In the genomic region with DNA sequence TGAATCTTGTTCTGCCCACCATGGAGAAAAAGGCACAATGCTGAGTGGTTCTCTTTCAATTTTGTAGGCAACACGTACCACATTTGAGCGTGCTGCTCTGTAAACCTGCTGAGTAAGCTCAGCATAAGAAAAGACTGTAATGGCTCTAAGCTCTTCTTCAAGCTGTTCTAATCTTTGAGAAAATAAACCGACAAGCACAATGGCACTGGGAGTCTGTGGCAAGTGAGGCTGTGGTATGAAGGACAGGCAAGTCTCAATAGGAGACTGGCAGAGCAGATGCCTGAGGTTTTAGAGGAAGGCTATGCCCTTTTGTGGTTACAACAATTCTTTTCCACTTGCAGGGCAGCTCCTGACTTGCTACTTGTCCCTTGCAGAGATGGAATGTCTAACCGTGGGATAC, we compare ENCODE assay signal across 16 cellular contexts.
DNase-seq lines count a peak whose midpoint lies in the region; ATAC-seq and TF ChIP-seq lines count a peak whose summit lies in the region.
"Had no signal": no experiment of that assay in that cellular context is flagged by ENCODE, and none has a peak within 500 bp of the region (broad histone marks: within the 10 kb centered on the region; RNA-seq: fewer than 3 reads in every experiment).

No MANE protein-coding gene starts in this region.

- H3K4me2 ChIP-seq in PC-3 (ENCODE audit: low read length) (no peak overlapping the region), mesenchymal stem cell (ENCODE audit: low read length, poor library complexity, severe bottlenecking) (no peak overlapping the region)
- H3K4me2 ChIP-seq: BLaER1 had no signal

- H3K27me3 ChIP-seq in HUES64 (ENCODE audit: insufficient read depth, low read length) (no peaks in the 10 kb centered on the region), skeletal muscle tissue (ENCODE audit: control insufficient read depth in 3 of 3, insufficient read depth in 3 of 3, low read length in 3 of 3) (no peaks in the 10 kb centered on the region), PC-3 (ENCODE audit: low read length) (peaks cover 40% of the 10 kb centered on the region), mesenchymal stem cell (ENCODE audit: control insufficient read depth in 1 of 2, insufficient read depth in 1 of 2, low read length in 2 of 2) (peaks cover 0 to 9% of the 10 kb centered on the region in 2 experiments)
- H3K27me3 ChIP-seq: BLaER1, MG63 had no signal

- no peaks in the 10 kb centered on the region for H3K36me3 ChIP-seq in HUES64 (ENCODE audit: insufficient read depth, low read length)
- H3K36me3 ChIP-seq in skeletal muscle tissue (ENCODE audit: control insufficient read depth in 3 of 3, insufficient read depth in 3 of 3, low read length in 3 of 3), result peaks cover 4 to 8% (median 6%) of the 10 kb centered on the region in 3 donors
- no peaks in the 10 kb centered on the region for H3K36me3 ChIP-seq in PC-3 (ENCODE audit: low read depth, low read length)
- no peaks in the 10 kb centered on the region for H3K36me3 ChIP-seq in mesenchymal stem cell (ENCODE audit: control insufficient read depth in 1 of 2, insufficient read depth in 2 of 2, low read depth in 1 of 2, low read length in 2 of 2)
- H3K36me3 ChIP-seq: BLaER1, MG63 had no signal

- no peak overlapping the region for H2BK15ac ChIP-seq in mesenchymal stem cell (ENCODE audit: low read depth, poor library complexity, severe bottlenecking)

- no peak for TF ChIP-seq CTCF in PC-3 (conservative IDR thresholded peaks at IDR 0.05; ENCODE audit: low read depth, low read length)

- no peak overlapping the region for H3K18ac ChIP-seq in mesenchymal stem cell (ENCODE audit: low read depth in 1 of 2, low read length in 2 of 2)

- POLR2A ChIA-PET in PC-3 (lab: Charles Lee; ENCODE audit: unreplicated experiment), result no interaction called here

- intact Hi-C loops in PC-3 (cut with micrococcal nuclease), result no loop called here

- no peaks in the 10 kb centered on the region for H3F3A ChIP-seq in PC-3 (ENCODE audit: low read length, unreplicated experiment)

- no peak overlapping the region for H3K4ac ChIP-seq in mesenchymal stem cell (ENCODE audit: low read depth in 1 of 2, low read length in 2 of 2)

- H4K8ac ChIP-seq in mesenchymal stem cell (ENCODE audit: low read length), result no peak overlapping the region

- ATAC-seq in GM19455 (IDR thresholded peaks at IDR 0.05; ENCODE audit: unreplicated experiment) (no peak), PC-3 (no peak)

- H4K91ac ChIP-seq in mesenchymal stem cell (ENCODE audit: low read length), result no peak overlapping the region

- H2AFZ ChIP-seq in PC-3 (ENCODE audit: low read length), result no peak overlapping the region
- H2AFZ ChIP-seq in mesenchymal stem cell (ENCODE audit: low read depth, low read length), result no peak overlapping the region

- no peak overlapping the region for H2BK5ac ChIP-seq in mesenchymal stem cell (ENCODE audit: low read depth, low read length, poor library complexity, severe bottlenecking)

- 13% methylated on average over 4 of the region's 4 CpGs for WGBS in HUES64
- WGBS in mesenchymal stem cell, result 48% methylated on average over 4 of the region's 4 CpGs

- H3K79me1 ChIP-seq in mesenchymal stem cell (replicated peaks; ENCODE audit: low read length, poor library complexity, severe bottlenecking), result no peaks in the 10 kb centered on the region

- H3K27ac ChIP-seq in HUES64 (ENCODE audit: low read depth, low read length) (peak overlapping the region; percentile 50; the same call in 1 of the 2 replicates), skeletal muscle tissue (ENCODE audit: low read depth, low read length) (peak overlapping the region; percentile 65), PC-3 (ENCODE audit: low read length) (no peak overlapping the region), mesenchymal stem cell (ENCODE audit: low read length, poor library complexity, severe bottlenecking) (no peak overlapping the region)
- H3K27ac ChIP-seq: BLaER1 had no signal

- no peak overlapping the region for H2BK120ac ChIP-seq in mesenchymal stem cell (ENCODE audit: low read depth, low read length)

- H4K20me1 ChIP-seq in PC-3 (ENCODE audit: low read length), result no peaks in the 10 kb centered on the region
- H4K20me1 ChIP-seq: BLaER1 had no signal

- CTCF ChIA-PET in PC-3 (lab: Charles Lee), result no interaction called here

- no peak overlapping the region for H3K9ac ChIP-seq in HUES64 (ENCODE audit: low read depth, low read length)
- peak overlapping the region; percentile 45 to 54 (median 48) for H3K9ac ChIP-seq in skeletal muscle tissue (ENCODE audit: low read depth in 1 of 3, low read length in 3 of 3)
- H3K9ac ChIP-seq in PC-3 (ENCODE audit: low read length), result no peak overlapping the region
- no peak overlapping the region for H3K9ac ChIP-seq in mesenchymal stem cell (ENCODE audit: low read length)
- H3K9ac ChIP-seq: BLaER1 had no signal

- H3K4me1 ChIP-seq in HUES64 (ENCODE audit: insufficient read depth, low read length), result peaks cover 17% of the 10 kb centered on the region
- peaks cover 9 to 20% (median 17%) of the 10 kb centered on the region in 3 donors for H3K4me1 ChIP-seq in skeletal muscle tissue (ENCODE audit: control insufficient read depth in 3 of 3, insufficient read depth in 3 of 3, low read length in 3 of 3)
- no peaks in the 10 kb centered on the region for H3K4me1 ChIP-seq in PC-3 (ENCODE audit: insufficient read depth, low read length)
- H3K4me1 ChIP-seq in mesenchymal stem cell (ENCODE audit: control insufficient read depth, insufficient read depth, low read depth, low read length), result no peaks in the 10 kb centered on the region

- no peak overlapping the region for H3K14ac ChIP-seq in mesenchymal stem cell (ENCODE audit: low read length in 2 of 2)

- peaks cover 19% of the 10 kb centered on the region for H3K9me3 ChIP-seq in HUES64 (ENCODE audit: insufficient read depth, low read depth, low read length)
- H3K9me3 ChIP-seq in skeletal muscle tissue (ENCODE audit: control insufficient read depth in 3 of 3, low read length in 3 of 3), result no peaks in the 10 kb centered on the region
- H3K9me3 ChIP-seq in PC-3 (ENCODE audit: low read length), result no peaks in the 10 kb centered on the region
- peaks cover 7% of the 10 kb centered on the region for H3K9me3 ChIP-seq in mesenchymal stem cell (ENCODE audit: control insufficient read depth, low read length)
- H3K9me3 ChIP-seq: MG63 had no signal

- no peak overlapping the region for H3K4me3 ChIP-seq in HUES64 (ENCODE audit: low read length)
- H3K4me3 ChIP-seq in skeletal muscle tissue (ENCODE audit: low read length in 3 of 3), result peak overlapping the region; percentile 38 to 64 (median 60)
- H3K4me3 ChIP-seq in PC-3 (ENCODE audit: low read length), result no peak overlapping the region
- no peak overlapping the region for H3K4me3 ChIP-seq in mesenchymal stem cell (ENCODE audit: insufficient read depth in 1 of 2, low read depth in 1 of 2, low read length in 2 of 2)
- H3K4me3 ChIP-seq: BLaER1, MG63 had no signal

- no peaks in the 10 kb centered on the region for H3K79me2 ChIP-seq in PC-3 (ENCODE audit: low read length)

- BruUV-seq in PC-3 (replicated peaks; lab: Mats Ljungman, UMichigan), result no TSS peak

- no peak overlapping the region for H2AK5ac ChIP-seq in mesenchymal stem cell (ENCODE audit: low read length, severe bottlenecking)

- no peak overlapping the region for H3K23ac ChIP-seq in mesenchymal stem cell (ENCODE audit: low read length in 2 of 2)

- H2BK12ac ChIP-seq in mesenchymal stem cell (ENCODE audit: low read length in 2 of 2), result no peak overlapping the region

- peak; percentile 41 for DNase-seq in astrocyte of the hippocampus (ENCODE audit: low read depth, low spot score)
- peak; percentile 37 for DNase-seq in iPS-NIHi11 (ENCODE audit: low spot score)
- DNase-seq in PC-3, result no peak
- DNase-seq in mesenchymal stem cell, result no peak
- DNase-seq: CD8-positive, alpha-beta memory T cell; KG1; MG63; NCI-H1105 treated with DMSO at 0.1 percent for 48 hours; NCI-H187 treated with DMSO at 0.1 percent for 48 hours; NCI-H446; NCI-H774; SHP77 treated with DMSO at 0.1 percent for 48 hours had no signal

- H3K9me2 ChIP-seq in PC-3 (replicated peaks; ENCODE audit: low read length), result no peaks in the 10 kb centered on the region

Comparison
In these comparisons a context has a peak if more than half of its experiments do, and no peak if none do; other contexts are left out.
1. H3K27ac ChIP-seq: peak in HUES64 (single experiment) and skeletal muscle tissue (single experiment); none in PC-3 (single experiment) and mesenchymal stem cell (single experiment).
2. H3K4me3 ChIP-seq: peak in skeletal muscle tissue (3 of 3); none in HUES64 (single experiment), PC-3 (single experiment) and mesenchymal stem cell (0 of 2).
3. H3K9ac ChIP-seq: peak in skeletal muscle tissue (3 of 3); none in HUES64 (single experiment), PC-3 (single experiment) and mesenchymal stem cell (single experiment).
4. DNase-seq: peak in astrocyte of the hippocampus (single experiment) and iPS-NIHi11 (single experiment); none in PC-3 (single experiment) and mesenchymal stem cell (single experiment).